Comparison of ENCODE assay signal across 10 cellular contexts in genomic region chr20:258963-259362, GRCh38. TPM values are rescaled to one million over a fixed set of nuclear protein-coding genes. Genes with fewer than 3 reads are reported as not detected.
DNase-seq lines count a peak whose midpoint lies in the region; ATAC-seq, FAIRE-seq and TF ChIP-seq lines count a peak whose summit lies in the region.
"Had no signal": no experiment of that assay in that cellular context is flagged by ENCODE, and none has a peak within 500 bp of the region (broad histone marks: within the 10 kb centered on the region; RNA-seq: fewer than 3 reads in every experiment).

No MANE protein-coding gene starts in this region.

- CTCF ChIA-PET in activated CD4-positive, alpha-beta T cell treated with anti-CD3 and anti-CD28 coated beads for 36 hours (lab: Charles Lee) = interaction anchor here (0.6 to 1.8 kb wide), 8 partner anchors 12 to 158 kb away, joined by 3 to 7 read pairs (median 3); no protein-coding TSS in a partner anchor
- CTCF ChIA-PET in activated CD8-positive, alpha-beta T cell treated with anti-CD3 and anti-CD28 coated beads for 36 hours (lab: Charles Lee) = interaction anchor here (0.9 to 3.7 kb wide), 7 partner anchors 8 to 72 kb away, joined by 3 to 18 read pairs (median 4); partner anchors contain the start of gene DEFB129

- H3K36me3 ChIP-seq in lower lobe of right lung = no peaks in the 10 kb centered on the region

- ATAC-seq in activated CD4-positive, alpha-beta T cell treated with anti-CD3 and anti-CD28 coated beads for 36 hours = peak; percentile 47
- ATAC-seq in activated CD8-positive, alpha-beta T cell treated with anti-CD3 and anti-CD28 coated beads for 36 hours = peak; percentile 55
- ATAC-seq in lower lobe of right lung (peak in 1 of 2 donors; percentile 39), HG02970 (IDR thresholded peaks at IDR 0.05; ENCODE audit: low FRiP score, unreplicated experiment) (no peak)

- no peaks in the 10 kb centered on the region for H3K27me3 ChIP-seq in lower lobe of right lung (ENCODE audit: low read depth)
- H3K27me3 ChIP-seq: hepatocyte had no signal

- FAIRE-seq in HTR-8/SVneo (lab: Jason Lieb, UNC) = no peak

- DNase-seq in activated CD4-positive, alpha-beta T cell treated with anti-CD3 and anti-CD28 coated beads for 36 hours = peak; percentile 24
- no peak for DNase-seq in activated CD4-positive, alpha-beta T cell treated with anti-CD3 and anti-CD28 coated beads for 1 hour
- DNase-seq in HTR-8/SVneo (ENCODE audit: insufficient read length, low spot score) = peak; percentile 51
- DNase-seq in activated CD8-positive, alpha-beta T cell treated with anti-CD3 and anti-CD28 coated beads for 36 hours = peak; percentile 29
- no peak for DNase-seq in lower lobe of right lung
- DNase-seq in posterior vena cava (ENCODE audit: low spot score) = no peak
- DNase-seq in NOMO-1 treated with DMSO at 0.1 percent for 48 hours (lab: John Stamatoyannopoulos, UW; ENCODE audit: unreplicated experiment) = no peak

- no peak overlapping the region for H3K27ac ChIP-seq in lower lobe of right lung
- H3K27ac ChIP-seq: hepatocyte had no signal

- TF ChIP-seq CTCF in activated CD8-positive, alpha-beta T cell treated with anti-CD3 and anti-CD28 coated beads for 36 hours (IDR thresholded peaks at IDR 0.05) = no peak
- TF ChIP-seq CTCF in lower lobe of right lung (IDR thresholded peaks at IDR 0.05) = peak; percentile 9

- POLR2A ChIA-PET in activated CD4-positive, alpha-beta T cell treated with anti-CD3 and anti-CD28 coated beads for 36 hours (lab: Charles Lee) = no interaction called here
- POLR2A ChIA-PET in activated CD8-positive, alpha-beta T cell treated with anti-CD3 and anti-CD28 coated beads for 36 hours (lab: Charles Lee) = no interaction called here

- H3K9me3 Mint-ChIP-seq in activated CD4-positive, alpha-beta T cell treated with anti-CD3 and anti-CD28 coated beads for 36 hours (ENCODE audit: low read depth) = no peaks in the 10 kb centered on the region
- no peaks in the 10 kb centered on the region for H3K9me3 Mint-ChIP-seq in activated CD8-positive, alpha-beta T cell treated with anti-CD3 and anti-CD28 coated beads for 36 hours
- H3K9me3 Mint-ChIP-seq: CD4-positive, alpha-beta T cell had no signal

- H3K9me3 ChIP-seq in lower lobe of right lung = no peaks in the 10 kb centered on the region

- H3K4me1 ChIP-seq in lower lobe of right lung = no peaks in the 10 kb centered on the region

- H3K27ac Mint-ChIP-seq in activated CD4-positive, alpha-beta T cell treated with anti-CD3 and anti-CD28 coated beads for 36 hours = peak overlapping the region; percentile 22
- no peak overlapping the region for H3K27ac Mint-ChIP-seq in activated CD8-positive, alpha-beta T cell treated with anti-CD3 and anti-CD28 coated beads for 36 hours
- H3K27ac Mint-ChIP-seq: CD4-positive, alpha-beta T cell had no signal

- no peak overlapping the region for H3K4me3 Mint-ChIP-seq in activated CD4-positive, alpha-beta T cell treated with anti-CD3 and anti-CD28 coated beads for 36 hours
- no peak overlapping the region for H3K4me3 Mint-ChIP-seq in activated CD8-positive, alpha-beta T cell treated with anti-CD3 and anti-CD28 coated beads for 36 hours
- H3K4me3 Mint-ChIP-seq: CD4-positive, alpha-beta T cell had no signal

- H3K4me3 ChIP-seq in lower lobe of right lung = no peak overlapping the region
- H3K4me3 ChIP-seq: hepatocyte had no signal

- intact Hi-C loops in activated CD4-positive, alpha-beta T cell treated with anti-CD3 and anti-CD28 coated beads for 36 hours (cut with DNase I, micrococcal nuclease) = no loop called here
- intact Hi-C loops in activated CD8-positive, alpha-beta T cell treated with anti-CD3 and anti-CD28 coated beads for 36 hours (cut with micrococcal nuclease) = no loop called here
- intact Hi-C loops in lower lobe of right lung (cut with DNase I) = no loop called here
- intact Hi-C loops in posterior vena cava (cut with DNase I) = no loop called here

- H3K27me3 Mint-ChIP-seq in activated CD4-positive, alpha-beta T cell treated with anti-CD3 and anti-CD28 coated beads for 36 hours = no peaks in the 10 kb centered on the region
- H3K27me3 Mint-ChIP-seq in activated CD8-positive, alpha-beta T cell treated with anti-CD3 and anti-CD28 coated beads for 36 hours = peaks cover 2% of the 10 kb centered on the region
- H3K27me3 Mint-ChIP-seq: CD4-positive, alpha-beta T cell had no signal

- H3K4me1 Mint-ChIP-seq in activated CD4-positive, alpha-beta T cell treated with anti-CD3 and anti-CD28 coated beads for 36 hours = peaks cover 14% of the 10 kb centered on the region
- H3K4me1 Mint-ChIP-seq in activated CD8-positive, alpha-beta T cell treated with anti-CD3 and anti-CD28 coated beads for 36 hours (ENCODE audit: low read depth) = peaks cover 10% of the 10 kb centered on the region

- H3K36me3 Mint-ChIP-seq in activated CD4-positive, alpha-beta T cell treated with anti-CD3 and anti-CD28 coated beads for 36 hours (ENCODE audit: low read depth) = no peaks in the 10 kb centered on the region
- H3K36me3 Mint-ChIP-seq in activated CD8-positive, alpha-beta T cell treated with anti-CD3 and anti-CD28 coated beads for 36 hours (ENCODE audit: low read depth) = no peaks in the 10 kb centered on the region

RNA-seq across cellular contexts. Expression of gene DEFB132, which starts 1.4 kb away (rescaled TPM):
- not detected for total RNA-seq in activated CD4-positive, alpha-beta T cell treated with anti-CD3 and anti-CD28 coated beads for 36 hours
- not detected for total RNA-seq in activated CD8-positive, alpha-beta T cell treated with anti-CD3 and anti-CD28 coated beads for 36 hours
- total RNA-seq in lower lobe of right lung = not detected
- not detected for total RNA-seq in posterior vena cava
- total RNA-seq: CD4-positive, alpha-beta T cell; hepatocyte had no signal

RNA-seq across cellular contexts. Expression of gene C20orf96, which starts 31.6 kb away (rescaled TPM):
- 1 to 10 TPM; 7.0 to 8.1 TPM for total RNA-seq in activated CD4-positive, alpha-beta T cell treated with anti-CD3 and anti-CD28 coated beads for 36 hours
- total RNA-seq in activated CD8-positive, alpha-beta T cell treated with anti-CD3 and anti-CD28 coated beads for 36 hours = 1 to 10 TPM; 7.1 to 7.4 TPM
- 11.6 TPM for total RNA-seq in lower lobe of right lung
- 1 to 10 TPM; 4.3 to 4.5 TPM for total RNA-seq in posterior vena cava

RNA-seq across cellular contexts. Expression of gene DEFB129, which starts 31.9 kb away (rescaled TPM):
- total RNA-seq in activated CD4-positive, alpha-beta T cell treated with anti-CD3 and anti-CD28 coated beads for 36 hours = not detected
- not detected for total RNA-seq in activated CD8-positive, alpha-beta T cell treated with anti-CD3 and anti-CD28 coated beads for 36 hours
- total RNA-seq in lower lobe of right lung (not detected), posterior vena cava (not detected)
- total RNA-seq: CD4-positive, alpha-beta T cell; hepatocyte had no signal

RNA-seq across cellular contexts. Expression of gene ZCCHC3, which starts 38.4 kb away (rescaled TPM):
- total RNA-seq in activated CD4-positive, alpha-beta T cell treated with anti-CD3 and anti-CD28 coated beads for 36 hours = 10 to 100 TPM; 15.6 to 16.4 TPM
- total RNA-seq in activated CD8-positive, alpha-beta T cell treated with anti-CD3 and anti-CD28 coated beads for 36 hours = 10 to 100 TPM; 17.8 to 18.0 TPM
- total RNA-seq in lower lobe of right lung = 15.6 TPM
- 10 to 100 TPM; 10.1 to 10.9 TPM for total RNA-seq in posterior vena cava

Comparison
In these comparisons a context has a peak if more than half of its experiments do, and no peak if none do; other contexts are left out.
1. DNase-seq: peak in activated CD4-positive, alpha-beta T cell treated with anti-CD3 and anti-CD28 coated beads for 36 hours (single experiment), HTR-8/SVneo (single experiment) and activated CD8-positive, alpha-beta T cell treated with anti-CD3 and anti-CD28 coated beads for 36 hours (single experiment); none in activated CD4-positive, alpha-beta T cell treated with anti-CD3 and anti-CD28 coated beads for 1 hour (single experiment), lower lobe of right lung (single experiment), posterior vena cava (single experiment) and NOMO-1 treated with DMSO at 0.1 percent for 48 hours (single experiment).